In genomic region chr10:70743430-70743788, GRCh38 we compare ENCODE assay signal across 23 cellular contexts. TPM values are rescaled to one million over a fixed set of nuclear protein-coding genes. Genes with fewer than 3 reads are reported as not detected.
DNase-seq lines count a peak whose midpoint lies in the region; ATAC-seq, FAIRE-seq and TF ChIP-seq lines count a peak whose summit lies in the region.
"Had no signal": no experiment of that assay in that cellular context is flagged by ENCODE, and none has a peak within 500 bp of the region (broad histone marks: within the 10 kb centered on the region; RNA-seq: fewer than 3 reads in every experiment).

No MANE protein-coding gene starts in this region.

- no peaks in the 10 kb centered on the region for H3K27me3 ChIP-seq in CD8-positive, alpha-beta memory T cell (ENCODE audit: insufficient read depth, low read length, poor library complexity, severe bottlenecking)
- H3K27me3 ChIP-seq in K562 (ENCODE audit: control insufficient read depth in 2 of 2, insufficient read depth in 2 of 2, low read length in 2 of 2), result no peaks in the 10 kb centered on the region

- in situ Hi-C loops in K562 (cut with MboI), result no loop called here

- DNase-seq in CD8-positive, alpha-beta memory T cell, result no peak
- peak in 3 of 4 experiments; percentile 39 to 50 (median 49) for DNase-seq in K562 (ENCODE audit: extremely low read depth in 1 of 4, low spot score in 3 of 4)
- DNase-seq in kidney, result peak; percentile 40
- DNase-seq in sciatic nerve (ENCODE audit: low spot score), result peak; percentile 60
- DNase-seq in GM10248 (ENCODE audit: extremely low spot score), result no peak
- DNase-seq in nucleus accumbens (lab: John Stamatoyannopoulos, UW), result no peak
- DNase-seq in DMS79 treated with DMSO at 0.1 percent for 48 hours (lab: John Stamatoyannopoulos, UW), result no peak
- DNase-seq: Calu3; CD4-positive, alpha-beta memory T cell; H9; Karpas-422; NCI-H1436 treated with DMSO at 0.1 percent for 48 hours; NCI-H2029; NCI-H345; NCI-H524 treated with DMSO at 0.1 percent for 48 hours had no signal

- H3K79me2 ChIP-seq in K562 (ENCODE audit: control insufficient read depth, insufficient read depth, low read length), result peaks cover 41% of the 10 kb centered on the region

- H3K9me3 ChIP-seq in CD8-positive, alpha-beta memory T cell (ENCODE audit: low read length), result no peaks in the 10 kb centered on the region
- H3K9me3 ChIP-seq in K562 (replicated peaks; ENCODE audit: control insufficient read depth, insufficient read depth, low read depth, low read length), result no peaks in the 10 kb centered on the region
- H3K9me3 ChIP-seq in kidney (ENCODE audit: control insufficient read depth in 1 of 2, low read length in 2 of 2), result no peaks in the 10 kb centered on the region
- H3K9me3 ChIP-seq: A549 had no signal

- no peak for TF ChIP-seq EP300 in K562 (IDR thresholded peaks at IDR 0.05; ENCODE audit: low read length)

- peaks cover 4 to 5% (median 5%) of the 10 kb centered on the region in 3 donors for H3K4me1 Mint-ChIP-seq in CD8-positive, alpha-beta memory T cell

- H2AFZ ChIP-seq in K562 (ENCODE audit: low read depth, low read length), result no peak overlapping the region

- H3K36me3 Mint-ChIP-seq in CD8-positive, alpha-beta memory T cell, result no peaks in the 10 kb centered on the region
- H3K36me3 Mint-ChIP-seq: CD4-positive, alpha-beta memory T cell had no signal

- H3K4me1 ChIP-seq in CD8-positive, alpha-beta memory T cell (ENCODE audit: insufficient read depth, low read length), result no peaks in the 10 kb centered on the region
- H3K4me1 ChIP-seq in K562 (replicated peaks in 1 of 2; ENCODE audit: control insufficient read depth in 2 of 2, insufficient read depth in 2 of 2, low read length in 2 of 2) (peaks cover 55 to 57% of the 10 kb centered on the region in 2 experiments), kidney (ENCODE audit: control insufficient read depth in 1 of 2, insufficient read depth in 1 of 2, low read depth in 1 of 2, low read length in 2 of 2) (peaks cover 7 to 12% of the 10 kb centered on the region in 2 donors)
- H3K4me1 ChIP-seq: A549 had no signal

- TF ChIP-seq CTCF in K562 (IDR thresholded peaks at IDR 0.05 in 2 of 3, conservative IDR thresholded peaks at IDR 0.05 in 1 of 3; ENCODE audit: insufficient read depth in 2 of 3, low read depth in 1 of 3, low read length in 3 of 3), result 0 out of 6 replicates have a peak, but pooled peaks of 2 of the 3 experiments have one; percentile 3 to 4
- TF ChIP-seq CTCF in kidney (IDR thresholded peaks at IDR 0.05; ENCODE audit: borderline replicate concordance, extremely low read depth, insufficient read depth), result no peak
- TF ChIP-seq CTCF in GM10248 (IDR thresholded peaks at IDR 0.05; ENCODE audit: control extremely low read depth, extremely low read depth, low read depth, missing control alignments), result no peak

- FAIRE-seq in K562 (lab: Jason Lieb, UNC) (no peak), kidney (lab: Jason Lieb, UNC) (no peak)
- FAIRE-seq: A549, GM12892 had no signal

- H3K27ac Mint-ChIP-seq in CD8-positive, alpha-beta memory T cell, result no peak overlapping the region
- H3K27ac Mint-ChIP-seq: CD4-positive, alpha-beta memory T cell; H9 had no signal

- intact Hi-C loops in K562 (cut with micrococcal nuclease) (no loop called here), kidney (cut with DNase I) (no loop called here), sciatic nerve (cut with DNase I) (no loop called here)

- 83% methylated on average over 17 of the region's 17 CpGs for WGBS in K562 (ENCODE audit: insufficient coverage, low coverage, missing lambda C conversion rate)

- no peaks in the 10 kb centered on the region for H3K36me3 ChIP-seq in CD8-positive, alpha-beta memory T cell (ENCODE audit: insufficient read depth, low read length)
- H3K36me3 ChIP-seq in K562 (ENCODE audit: control insufficient read depth, insufficient read depth, low read length) (peaks cover 78% of the 10 kb centered on the region), kidney (ENCODE audit: control insufficient read depth in 1 of 2, insufficient read depth in 2 of 2, low read length in 2 of 2) (no peaks in the 10 kb centered on the region)

- peak overlapping the region; percentile 71 for H3K27ac ChIP-seq in CD8-positive, alpha-beta memory T cell (ENCODE audit: low read depth, low read length)
- H3K27ac ChIP-seq in K562 (ENCODE audit: extremely low read depth, low read depth, low read length) (peak overlapping the region; percentile 75), kidney (ENCODE audit: low read depth in 2 of 2, low read length in 2 of 2) (no peak overlapping the region)
- H3K27ac ChIP-seq: A549 had no signal

- no peak overlapping the region for H3K4me3 ChIP-seq in CD8-positive, alpha-beta memory T cell (ENCODE audit: low read length)
- no peak overlapping the region for H3K4me3 ChIP-seq in K562
- no peak overlapping the region for H3K4me3 ChIP-seq in kidney (ENCODE audit: low read length in 2 of 2)
- H3K4me3 ChIP-seq: A549 had no signal

- H3K9ac ChIP-seq in K562 (ENCODE audit: insufficient read depth in 1 of 2, low read depth in 2 of 2, low read length in 2 of 2) (peak overlapping the region; percentile 60 to 79), kidney (ENCODE audit: low read length in 2 of 2) (no peak overlapping the region)

- CTCF ChIA-PET in CD8-positive, alpha-beta memory T cell (lab: Charles Lee), result interaction anchor here (1.3 kb wide), 1 partner anchor 10 kb away, joined by 3 read pairs; no protein-coding TSS in a partner anchor
- CTCF ChIA-PET in K562 (lab: Yijun Ruan, JAX; ENCODE audit: low intra/inter-chr PET ratio), result interaction anchor here (0.7 kb wide), 1 partner anchor 1569 kb away, joined by 3 read pairs; no protein-coding TSS in a partner anchor
- CTCF ChIA-PET in GM10248 (lab: Yijun Ruan, JAX), result no interaction called here

- ATAC-seq in K562 (peak; percentile 12), sciatic nerve (no peak), GM21576 (IDR thresholded peaks at IDR 0.05; ENCODE audit: unreplicated experiment) (no peak)
- ATAC-seq: A549, Panc1 had no signal

- no TSS peak for BruUV-seq in K562 (replicated peaks; lab: Mats Ljungman, UMichigan)

- no peak overlapping the region for H3K4me3 Mint-ChIP-seq in CD8-positive, alpha-beta memory T cell
- H3K4me3 Mint-ChIP-seq: CD4-positive, alpha-beta memory T cell; H9 had no signal

- H3K4me2 ChIP-seq in K562 (ENCODE audit: insufficient read depth, low read length), result peak overlapping the region; percentile 16; the same call in 1 of the 2 replicates
- H3K4me2 ChIP-seq: A549 had no signal

- no peak for TF ChIP-seq POLR2A in K562 (conservative IDR thresholded peaks at IDR 0.05)

- no peak for TF ChIP-seq RAD21 in K562 (CRISPR knock-in tag; conservative IDR thresholded peaks at IDR 0.05 in 1 of 2, IDR thresholded peaks at IDR 0.05 in 1 of 2)

- POLR2A ChIA-PET in CD8-positive, alpha-beta memory T cell (lab: Charles Lee), result no interaction called here
- POLR2A ChIA-PET in K562 (lab: Yijun Ruan, JAX) (interaction anchor here (1.1 kb wide), 1 partner anchor 11 kb away, joined by 5 read pairs; no protein-coding TSS in a partner anchor), GM10248 (lab: Yijun Ruan, JAX) (no interaction called here)

- no peaks in the 10 kb centered on the region for H3K9me3 Mint-ChIP-seq in CD8-positive, alpha-beta memory T cell
- H3K9me3 Mint-ChIP-seq: H9 had no signal

- H3K9me1 ChIP-seq in K562 (ENCODE audit: control insufficient read depth, insufficient read depth, low read length), result no peaks in the 10 kb centered on the region

- no peaks in the 10 kb centered on the region for H4K20me1 ChIP-seq in K562 (replicated peaks; ENCODE audit: control insufficient read depth, insufficient read depth, low read length)

- no peaks in the 10 kb centered on the region for H3K27me3 Mint-ChIP-seq in CD8-positive, alpha-beta memory T cell

TF ChIP-seq in K562, 482 proteins besides CTCF, POLR2A, EP300 and RAD21 (continues in another document):
- TF ChIP-seq ELF1 (tag; IDR thresholded peaks at IDR 0.05) (no peak), RHOXF2B (CRISPR knock-in tag; conservative IDR thresholded peaks at IDR 0.05) (0 out of 2 replicates have a peak, but pooled peaks have one; percentile 56), ID3 (CRISPR knock-in tag; IDR thresholded peaks at IDR 0.05) (no peak), ID3 (tag; IDR thresholded peaks at IDR 0.05) (0 out of 2 replicates have a peak, but pooled peaks have one; percentile 56), ZNF143 (CRISPR knock-in tag; IDR thresholded peaks at IDR 0.05) (no peak), WHSC1 (IDR thresholded peaks at IDR 0.05; ENCODE audit: low read length) (peak; percentile 93), ETV5 (CRISPR knock-in tag; IDR thresholded peaks at IDR 0.05; ENCODE audit: low read depth) (no peak), GATAD2A (IDR thresholded peaks at IDR 0.05) (no peak), MAZ (CRISPR knock-in tag; conservative IDR thresholded peaks at IDR 0.05 in 1 of 2, IDR thresholded peaks at IDR 0.05 in 1 of 2) (0 out of 4 replicates have a peak, but pooled peaks of 1 of the 2 experiments have one; percentile 24), BRD4 (IDR thresholded peaks at IDR 0.05) (peak; percentile 12; the same call in 1 of the 2 replicates), ZZZ3 (IDR thresholded peaks at IDR 0.05) (no peak)

RNA-seq across cellular contexts. Expression of gene TBATA, which starts 41.8 kb away (rescaled TPM):
- not detected for total RNA-seq in CD8-positive, alpha-beta memory T cell
- polyA plus RNA-seq in CD8-positive, alpha-beta memory T cell, result not detected
- total RNA-seq in K562 (2011; cell fraction: chromatin; rRNA removed; ENCODE audit: low replicate concordance), result not detected in 2 replicates
- not detected in 2 replicates for total RNA-seq in K562 (2011; cell fraction: nucleolus; rRNA removed)
- total RNA-seq in K562 (2011; cell fraction: nucleoplasm; rRNA removed), result not detected in 2 replicates
- total RNA-seq in K562 (2014; rRNA removed), result not detected in 2 replicates
- total RNA-seq in K562 (2014; rRNA removed; fragmentation: Illumina TruSeq; extraction: Trizol), result not detected in 2 replicates
- total RNA-seq in K562 (2015; rRNA removed; fragmentation: Illumina TruSeq; extraction: Trizol), result not detected in 2 replicates
- not detected in 2 replicates for total RNA-seq in K562 (2021)
- not detected in 2 replicates for polyA plus RNA-seq in K562 (2011; rRNA removed)
- polyA plus RNA-seq in K562 (2011; cell fraction: cytosol; rRNA removed), result not detected in 2 replicates
- polyA plus RNA-seq in K562 (2011; cell fraction: nucleus; rRNA removed), result not detected in 2 replicates
- polyA plus RNA-seq in K562 (2012), result not detected in 2 replicates
- not detected in 2 replicates for polyA plus RNA-seq in K562 (2014; fragmentation: Illumina TruSeq; extraction: Trizol)
- not detected for polyA plus RNA-seq in K562 (2014; fragmentation: Nextera tagmentation; extraction: Ambion mirVana)
- not detected in 2 replicates for polyA plus RNA-seq in K562 (2014; rRNA removed)
- polyA minus RNA-seq in K562 (2011; rRNA and poly(A)+ RNA removed), result not detected in 2 replicates
- polyA minus RNA-seq in K562 (2011; cell fraction: cytosol; rRNA and poly(A)+ RNA removed), result not detected in 2 replicates
- not detected in 2 replicates for polyA minus RNA-seq in K562 (2011; cell fraction: nucleus; rRNA and poly(A)+ RNA removed)
- total RNA-seq in kidney, result not detected
- polyA plus RNA-seq in kidney (ENCODE audit: insufficient read depth, low read depth, low replicate concordance), result 1.9 TPM
- total RNA-seq in sciatic nerve, result not detected
- total RNA-seq: Calu3; CD4-positive, alpha-beta memory T cell; H9; HT1080; MCF 10A; SK-MEL-5 had no signal
- polyA plus RNA-seq: A549; BJ; CD4-positive, alpha-beta memory T cell had no signal

Comparison
In these comparisons a context has a peak if more than half of its experiments do, and no peak if none do; other contexts are left out.
1. DNase-seq: peak in K562 (3 of 4), kidney (single experiment) and sciatic nerve (single experiment); none in CD8-positive, alpha-beta memory T cell (0 of 5), GM10248 (single experiment), nucleus accumbens (0 of 56) and DMS79 treated with DMSO at 0.1 percent for 48 hours (single experiment).
2. H3K27ac ChIP-seq: peak in CD8-positive, alpha-beta memory T cell (single experiment) and K562 (single experiment); none in kidney (0 of 2).
3. H3K9ac ChIP-seq: peak in K562 (2 of 2); none in kidney (0 of 2).
4. CTCF ChIP-seq: peak in K562 (2 of 3); none in kidney (single experiment) and GM10248 (single experiment).